ENCODE assay signal across 1 cellular context in genomic region chr2:157404363-157404762, GRCh38.
TF ChIP-seq lines count a peak whose summit lies in the region.

No MANE protein-coding gene starts in this region.

TF ChIP-seq in GM12878, 131 proteins besides CTCF, POLR2A, EP300 and RAD21 (continued from another document and continues in another):
- TF ChIP-seq ZNF207 (IDR thresholded peaks at IDR 0.05; ENCODE audit: borderline replicate concordance), result no peak
- no peak for TF ChIP-seq ZNF622 (IDR thresholded peaks at IDR 0.05)
- TF ChIP-seq YBX1 (IDR thresholded peaks at IDR 0.05), result no peak
- TF ChIP-seq ASH2L (IDR thresholded peaks at IDR 0.05; ENCODE audit: borderline replicate concordance, low read depth), result no peak
- TF ChIP-seq SREBF2 (IDR thresholded peaks at IDR 0.05; ENCODE audit: low read length), result no peak
- TF ChIP-seq RELA (IDR thresholded peaks at IDR 0.05; ENCODE audit: borderline replicate concordance, partially characterized antibody), result no peak
- TF ChIP-seq ELK1 (IDR thresholded peaks at IDR 0.05; ENCODE audit: low read depth, low read length), result no peak
- no peak for TF ChIP-seq USF2 (IDR thresholded peaks at IDR 0.05; ENCODE audit: borderline replicate concordance, low read depth, low read length)
- no peak for TF ChIP-seq SMARCA5 (IDR thresholded peaks at IDR 0.05)
- no peak for TF ChIP-seq CHD1 (IDR thresholded peaks at IDR 0.05; ENCODE audit: low read depth, low read length)
- no peak for TF ChIP-seq REST (IDR thresholded peaks at IDR 0.05; ENCODE audit: low read depth, low read length)
- no peak; the same call in 1 of the 2 replicates for TF ChIP-seq ZNF24 (IDR thresholded peaks at IDR 0.05)
- no peak for TF ChIP-seq E2F4 (IDR thresholded peaks at IDR 0.05; ENCODE audit: low read depth, low read length)
- no peak for TF ChIP-seq FOXK2 (IDR thresholded peaks at IDR 0.05)
- no peak for TF ChIP-seq HDAC6 (IDR thresholded peaks at IDR 0.05; ENCODE audit: unreplicated experiment)
- peak; percentile 58; the same call in 1 of the 2 replicates for TF ChIP-seq POLR2AphosphoS5 (IDR thresholded peaks at IDR 0.05; ENCODE audit: low read length)
- TF ChIP-seq BHLHE40 (IDR thresholded peaks at IDR 0.05; ENCODE audit: borderline replicate concordance in 1 of 2, low read depth in 2 of 2, low read length in 1 of 2), result peak; percentile 89 to 93
- no peak for TF ChIP-seq NKRF (conservative IDR thresholded peaks at IDR 0.05)
- TF ChIP-seq RUNX3 (IDR thresholded peaks at IDR 0.05; ENCODE audit: low read length), result peak; percentile 99
- TF ChIP-seq ZBTB33 (IDR thresholded peaks at IDR 0.05), result no peak
- no peak for TF ChIP-seq ZBTB11 (CRISPR knock-in tag; IDR thresholded peaks at IDR 0.05)
- TF ChIP-seq TCF12 (IDR thresholded peaks at IDR 0.05; ENCODE audit: low read depth, low read length), result peak; percentile 74; the same call in 1 of the 2 replicates
- peak; percentile 82 for TF ChIP-seq MEF2B (IDR thresholded peaks at IDR 0.05; ENCODE audit: partially characterized antibody, poor library complexity, severe bottlenecking)
- no peak for TF ChIP-seq EGR1 (IDR thresholded peaks at IDR 0.05; ENCODE audit: borderline replicate concordance in 1 of 2, low read depth in 2 of 2, low read length in 2 of 2)
- TF ChIP-seq POLR2AphosphoS2 (IDR thresholded peaks at IDR 0.05; ENCODE audit: low read depth, low read length), result no peak
- no peak for TF ChIP-seq NR2F1 (conservative IDR thresholded peaks at IDR 0.05)
- peak; percentile 66; the same call in 1 of the 2 replicates for TF ChIP-seq RAD51 (IDR thresholded peaks at IDR 0.05)
- TF ChIP-seq HDGF (IDR thresholded peaks at IDR 0.05), result no peak
- TF ChIP-seq ATF2 (IDR thresholded peaks at IDR 0.05; ENCODE audit: low read length), result peak; percentile 99
- peak; percentile 91 for TF ChIP-seq FOXM1 (IDR thresholded peaks at IDR 0.05; ENCODE audit: low read depth, low read length)
- no peak for TF ChIP-seq CUX1 (IDR thresholded peaks at IDR 0.05; ENCODE audit: insufficient replicate concordance, low read depth, low read length)
- TF ChIP-seq MYB (IDR thresholded peaks at IDR 0.05; ENCODE audit: borderline replicate concordance, low read depth, low read length), result no peak
- no peak for TF ChIP-seq MYC (IDR thresholded peaks at IDR 0.05; ENCODE audit: insufficient read depth, insufficient read length, insufficient replicate concordance, low read length, severe bottlenecking)
- TF ChIP-seq MTA3 (IDR thresholded peaks at IDR 0.05; ENCODE audit: borderline replicate concordance, low read length), result peak; percentile 90
- peak; percentile 72; the same call in 1 of the 2 replicates for TF ChIP-seq MEF2A (IDR thresholded peaks at IDR 0.05; ENCODE audit: insufficient read depth, low read depth, low read length)
- TF ChIP-seq DPF2 (IDR thresholded peaks at IDR 0.05), result peak; percentile 88
- TF ChIP-seq ETV6 (conservative IDR thresholded peaks at IDR 0.05 in 1 of 2, IDR thresholded peaks at IDR 0.05 in 1 of 2; ENCODE audit: borderline replicate concordance in 1 of 2, low read depth in 1 of 2), result peak in 1 of 2 experiments; percentile 84; a peak in 1 of 4 replicates
- TF ChIP-seq CHD2 (IDR thresholded peaks at IDR 0.05; ENCODE audit: borderline replicate concordance, low read depth, low read length), result peak; percentile 68; the same call in 1 of the 2 replicates
- TF ChIP-seq SMAD1 (IDR thresholded peaks at IDR 0.05; ENCODE audit: low read depth, partially characterized antibody), result peak; percentile 61
- TF ChIP-seq SMC3 (IDR thresholded peaks at IDR 0.05; ENCODE audit: borderline replicate concordance, low read length), result 0 out of 2 replicates have a peak, but pooled peaks have one; percentile 22
